ENCODE assay signal across 25 cellular contexts in genomic region chr12:107109726-107110518, GRCh38. TPM values are rescaled to one million over a fixed set of nuclear protein-coding genes. Genes with fewer than 3 reads are reported as not detected.
DNase-seq lines count a peak whose midpoint lies in the region; ATAC-seq, FAIRE-seq and TF ChIP-seq lines count a peak whose summit lies in the region.
"Had no signal": no experiment of that assay in that cellular context is flagged by ENCODE, and none has a peak within 500 bp of the region (broad histone marks: within the 10 kb centered on the region; RNA-seq: fewer than 3 reads in every experiment).

No MANE protein-coding gene starts in this region.

- H3K4me3 ChIP-seq in HEK293 (ENCODE audit: low read depth, low read length) (no peak overlapping the region), astrocyte (ENCODE audit: insufficient read depth, low read depth, low read length) (no peak overlapping the region), osteoblast (ENCODE audit: insufficient read depth, low read length) (peak overlapping the region; percentile 49)
- H3K4me3 ChIP-seq: adrenal gland, SK-N-MC, suprapubic skin had no signal

- no peak overlapping the region for H3K4me3 Mint-ChIP-seq in astrocyte (ENCODE audit: unreplicated experiment)
- no peak overlapping the region for H3K4me3 Mint-ChIP-seq in activated T-cell treated with anti-CD3 and anti-CD28 coated beads, Interleukin-2, amount 50 U/mL, for 24 hours
- H3K4me3 Mint-ChIP-seq: CD4-positive, alpha-beta T cell; central memory CD8-positive, alpha-beta T cell had no signal

- H3K4me1 ChIP-seq in HEK293 (ENCODE audit: control insufficient read depth, insufficient read depth, low read length), result no peaks in the 10 kb centered on the region
- H3K4me1 ChIP-seq in astrocyte (ENCODE audit: insufficient read depth, low read length), result no peaks in the 10 kb centered on the region
- peaks cover 7% of the 10 kb centered on the region for H3K4me1 ChIP-seq in osteoblast (ENCODE audit: insufficient read depth, low read length)
- H3K4me1 ChIP-seq: adrenal gland had no signal

- POLR2A ChIA-PET in HEK293 (lab: Yijun Ruan, JAX), result no interaction called here

- H3K27me3 ChIP-seq in astrocyte (ENCODE audit: insufficient read depth, low read length), result peaks cover 4% of the 10 kb centered on the region
- H3K27me3 ChIP-seq in osteoblast (ENCODE audit: insufficient read depth, low read length), result no peaks in the 10 kb centered on the region
- H3K27me3 ChIP-seq: adrenal gland, sigmoid colon, suprapubic skin had no signal

- DNase-seq in astrocyte (ENCODE audit: low read depth) (peak; percentile 32), fibroblast of peridontal ligament (ENCODE audit: extremely low read depth) (peak; percentile 79), osteoblast (ENCODE audit: insufficient read length, low spot score, missing footprints) (no peak), NCI-H510A treated with DMSO at 0.1 percent for 48 hours (lab: John Stamatoyannopoulos, UW) (no peak)
- DNase-seq in activated T-cell treated with anti-CD3 and anti-CD28 coated beads, Interleukin-2, amount 50 U/mL, for 24 hours, result no peak
- DNase-seq in stimulated activated CD4-positive, alpha-beta T cell treated with anti-CD3 and anti-CD28 coated beads, Interleukin-4, amount 100 ng/mL, for 24 hours, result no peak
- DNase-seq: activated CD4-positive, alpha-beta T cell treated with anti-CD3 and anti-CD28 coated beads, Interleukin-2, amount 50 U/mL, for 4 hours; activated CD8-positive, alpha-beta memory T cell treated with anti-CD3 and anti-CD28 coated beads, Interleukin-2, amount 50 U/mL, for 48 hours; activated effector memory CD4-positive, alpha-beta T cell treated with anti-CD3 and anti-CD28 coated beads, Interleukin-2, amount 50 U/mL, for 16 hours; adrenal gland; CD4-positive, alpha-beta T cell; effector CD4-positive, alpha-beta T cell; glutamatergic neuron; GOT3; NCI-H1694 treated with DMSO at 0.1 percent for 48 hours; NCI-H774; sigmoid colon had no signal

- H3K36me3 ChIP-seq in HEK293 (ENCODE audit: control insufficient read depth in 2 of 2, insufficient read depth in 1 of 2, low read length in 2 of 2), result no peaks in the 10 kb centered on the region
- no peaks in the 10 kb centered on the region for H3K36me3 ChIP-seq in astrocyte (ENCODE audit: insufficient read depth, low read length)
- no peaks in the 10 kb centered on the region for H3K36me3 ChIP-seq in osteoblast (ENCODE audit: insufficient read depth, low read length)
- H3K36me3 ChIP-seq: adrenal gland, sigmoid colon, suprapubic skin had no signal

- peaks cover 14% of the 10 kb centered on the region for H3K27me3 Mint-ChIP-seq in astrocyte (ENCODE audit: low read depth, unreplicated experiment)
- H3K27me3 Mint-ChIP-seq in activated T-cell treated with anti-CD3 and anti-CD28 coated beads, Interleukin-2, amount 50 U/mL, for 24 hours, result peaks cover 21% of the 10 kb centered on the region

- H3K4me1 Mint-ChIP-seq in astrocyte (ENCODE audit: low read depth, unreplicated experiment), result no peaks in the 10 kb centered on the region
- peaks cover 1% of the 10 kb centered on the region for H3K4me1 Mint-ChIP-seq in activated T-cell treated with anti-CD3 and anti-CD28 coated beads, Interleukin-2, amount 50 U/mL, for 24 hours (ENCODE audit: low read depth)
- H3K4me1 Mint-ChIP-seq: central memory CD8-positive, alpha-beta T cell had no signal

- no peaks in the 10 kb centered on the region for H3K36me3 Mint-ChIP-seq in astrocyte (ENCODE audit: low read depth, unreplicated experiment)
- H3K36me3 Mint-ChIP-seq in activated T-cell treated with anti-CD3 and anti-CD28 coated beads, Interleukin-2, amount 50 U/mL, for 24 hours (ENCODE audit: low read depth), result no peaks in the 10 kb centered on the region

- peak overlapping the region; percentile 24 for H3K4me2 ChIP-seq in astrocyte (ENCODE audit: low read length)
- H3K4me2 ChIP-seq in osteoblast (ENCODE audit: insufficient read depth, low read length), result peak overlapping the region; percentile 79

- H4K20me1 ChIP-seq in astrocyte (ENCODE audit: insufficient read depth, low read length), result no peaks in the 10 kb centered on the region
- H4K20me1 ChIP-seq in osteoblast (ENCODE audit: insufficient read depth, low read length), result no peaks in the 10 kb centered on the region

- no peak overlapping the region for H3K27ac ChIP-seq in HEK293 (ENCODE audit: extremely low read depth, low read depth, low read length)
- no peak overlapping the region for H3K27ac ChIP-seq in astrocyte (ENCODE audit: low read depth, low read length)
- H3K27ac ChIP-seq in osteoblast (ENCODE audit: low read depth, low read length), result no peak overlapping the region
- H3K27ac ChIP-seq: adrenal gland, SK-N-MC, suprapubic skin had no signal

- H3K79me2 ChIP-seq in astrocyte (ENCODE audit: insufficient read depth, low read length) (no peaks in the 10 kb centered on the region), osteoblast (ENCODE audit: insufficient read depth, low read length) (no peaks in the 10 kb centered on the region)

- ATAC-seq in GM18505 (IDR thresholded peaks at IDR 0.05; ENCODE audit: unreplicated experiment), result no peak
- ATAC-seq: esophagus mucosa had no signal

- H2AFZ ChIP-seq in astrocyte (ENCODE audit: low read depth, low read length) (no peak overlapping the region), osteoblast (ENCODE audit: low read length) (peak overlapping the region; percentile 84)

- TF ChIP-seq POLR2A in GM18505 (IDR thresholded peaks at IDR 0.05; ENCODE audit: borderline replicate concordance, extremely low read depth, insufficient read depth, insufficient read length), result no peak

- no peaks in the 10 kb centered on the region for H3K9me3 ChIP-seq in HEK293 (ENCODE audit: control insufficient read depth, insufficient read depth, low read depth, low read length)
- H3K9me3 ChIP-seq in astrocyte (ENCODE audit: insufficient read depth, low read depth, low read length), result no peaks in the 10 kb centered on the region
- H3K9me3 ChIP-seq in osteoblast (ENCODE audit: low read depth, low read length), result no peaks in the 10 kb centered on the region
- H3K9me3 ChIP-seq: adrenal gland, sigmoid colon, suprapubic skin had no signal

- no peak overlapping the region for H3K27ac Mint-ChIP-seq in astrocyte (ENCODE audit: unreplicated experiment)
- no peak overlapping the region for H3K27ac Mint-ChIP-seq in activated T-cell treated with anti-CD3 and anti-CD28 coated beads, Interleukin-2, amount 50 U/mL, for 24 hours
- H3K27ac Mint-ChIP-seq: CD4-positive, alpha-beta T cell had no signal

- TF ChIP-seq CTCF in HEK293 (tag by site-specific recombination; IDR thresholded peaks at IDR 0.05), result no peak
- no peak for TF ChIP-seq CTCF in astrocyte (IDR thresholded peaks at IDR 0.05; ENCODE audit: insufficient read depth, low read depth, low read length)
- no peak for TF ChIP-seq CTCF in osteoblast (IDR thresholded peaks at IDR 0.05; ENCODE audit: extremely low read depth, low read depth, low read length)

- H3K9ac ChIP-seq in astrocyte (ENCODE audit: low read length), result no peak overlapping the region

- CTCF ChIA-PET in HEK293 (lab: Yijun Ruan, JAX), result interaction anchor here (0.6 to 2.4 kb wide), 6 partner anchors 10 to 535 kb away, joined by 3 to 10 read pairs (median 4); no protein-coding TSS in a partner anchor

- FAIRE-seq in astrocyte (lab: Jason Lieb, UNC), result no peak
- FAIRE-seq: GM12892, GM19239 had no signal

- no peaks in the 10 kb centered on the region for H3K9me3 Mint-ChIP-seq in astrocyte (ENCODE audit: unreplicated experiment)
- no peaks in the 10 kb centered on the region for H3K9me3 Mint-ChIP-seq in activated T-cell treated with anti-CD3 and anti-CD28 coated beads, Interleukin-2, amount 50 U/mL, for 24 hours
- H3K9me3 Mint-ChIP-seq: CD4-positive, alpha-beta T cell; central memory CD8-positive, alpha-beta T cell had no signal

TF ChIP-seq in HEK293, 187 proteins besides CTCF, POLR2A, EP300 and RAD21:
- TF ChIP-seq ZNF76 (tag by site-specific recombination; IDR thresholded peaks at IDR 0.05; ENCODE audit: borderline replicate concordance, low read depth), result no peak
- TF ChIP-seq, protein P1, sequence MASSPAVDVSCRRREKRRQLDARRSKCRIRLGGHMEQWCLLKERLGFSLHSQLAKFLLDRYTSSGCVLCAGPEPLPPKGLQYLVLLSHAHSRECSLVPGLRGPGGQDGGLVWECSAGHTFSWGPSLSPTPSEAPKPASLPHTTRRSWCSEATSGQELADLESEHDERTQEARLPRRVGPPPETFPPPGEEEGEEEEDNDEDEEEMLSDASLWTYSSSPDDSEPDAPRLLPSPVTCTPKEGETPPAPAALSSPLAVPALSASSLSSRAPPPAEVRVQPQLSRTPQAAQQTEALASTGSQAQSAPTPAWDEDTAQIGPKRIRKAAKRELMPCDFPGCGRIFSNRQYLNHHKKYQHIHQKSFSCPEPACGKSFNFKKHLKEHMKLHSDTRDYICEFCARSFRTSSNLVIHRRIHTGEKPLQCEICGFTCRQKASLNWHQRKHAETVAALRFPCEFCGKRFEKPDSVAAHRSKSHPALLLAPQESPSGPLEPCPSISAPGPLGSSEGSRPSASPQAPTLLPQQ (tag by site-specific recombination; IDR thresholded peaks at IDR 0.05), result no peak
- no peak for TF ChIP-seq ZNF660 (tag by site-specific recombination; IDR thresholded peaks at IDR 0.05)
- peak; percentile 35; the same call in 1 of the 2 replicates for TF ChIP-seq PRDM1 (tag by site-specific recombination; IDR thresholded peaks at IDR 0.05)

RNA-seq across cellular contexts. Expression of gene CRY1, which starts 16.6 kb away (rescaled TPM):
- total RNA-seq in astrocyte, result 15.0 and 18.3 TPM in 2 replicates
- 16.2 and 18.1 TPM in 2 replicates for total RNA-seq in osteoblast

Comparison
In these comparisons a context has a peak if more than half of its experiments do, and no peak if none do; other contexts are left out.
1. DNase-seq: peak in astrocyte (single experiment) and fibroblast of peridontal ligament (single experiment); none in osteoblast (single experiment), activated T-cell treated with anti-CD3 and anti-CD28 coated beads, Interleukin-2, amount 50 U/mL, for 24 hours (single experiment), NCI-H510A treated with DMSO at 0.1 percent for 48 hours (single experiment) and stimulated activated CD4-positive, alpha-beta T cell treated with anti-CD3 and anti-CD28 coated beads, Interleukin-4, amount 100 ng/mL, for 24 hours (single experiment).